11 cellular contexts compared by ENCODE assay signal in the genomic region with DNA sequence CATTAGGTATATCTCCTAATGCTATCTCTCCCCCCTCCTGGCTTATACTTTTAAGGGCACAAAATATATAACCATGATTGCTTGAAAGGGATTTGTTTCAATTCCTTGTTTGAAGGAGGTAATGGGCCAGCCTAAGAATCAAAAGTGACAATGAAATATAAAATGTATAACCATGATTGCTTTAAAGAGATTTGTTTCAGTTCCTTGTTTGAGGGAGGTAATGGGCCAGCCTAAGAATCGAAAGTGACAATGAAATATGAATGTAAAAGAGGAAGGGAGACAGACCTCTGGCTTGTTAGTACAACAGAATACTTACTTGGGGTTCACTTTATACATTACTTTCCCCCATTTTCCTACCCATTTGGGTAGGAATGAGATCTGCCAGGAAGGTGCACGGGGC. TPM values are rescaled to one million over a fixed set of nuclear protein-coding genes. Genes with fewer than 3 reads are reported as not detected.
A peak's percentile ranks its signal among the peaks of the same experiment; 100 is the strongest.
DNase-seq lines count a peak whose midpoint lies in the region; ATAC-seq and TF ChIP-seq lines count a peak whose summit lies in the region.
"Had no signal": no experiment of that assay in that cellular context is flagged by ENCODE, and none has a peak within 500 bp of the region (broad histone marks: within the 10 kb centered on the region; RNA-seq: fewer than 3 reads in every experiment).

No MANE protein-coding gene starts in this region.

- TF ChIP-seq CTCF in spleen (IDR thresholded peaks at IDR 0.05 in 8 of 11, conservative IDR thresholded peaks at IDR 0.05 in 3 of 11) (no peak), right atrium auricular region (IDR thresholded peaks at IDR 0.05) (no peak)

- H3K4me1 ChIP-seq in spleen (peaks cover 0 to 14% (median 8%) of the 10 kb centered on the region in 6 donors), right atrium auricular region (no peaks in the 10 kb centered on the region)

- H3K36me3 ChIP-seq in spleen (no peaks in the 10 kb centered on the region), right atrium auricular region (no peaks in the 10 kb centered on the region)

- ATAC-seq in GM19035 (IDR thresholded peaks at IDR 0.05; ENCODE audit: unreplicated experiment) (peak; percentile 97), HG02642 (IDR thresholded peaks at IDR 0.05; ENCODE audit: poor library complexity, unreplicated experiment) (peak; percentile 88), HG03521 (IDR thresholded peaks at IDR 0.05; ENCODE audit: unreplicated experiment) (peak; percentile 93)

- intact Hi-C loops in spleen (cut with DNase I; ENCODE audit: low total_unique reads): no loop called here

- WGBS in spleen, 5 donors: 39 to 55% (median 45%) methylated on average over 2 of the region's 2 CpGs

- H3K27ac ChIP-seq in spleen (peak overlapping the region in 5 of 8 donors; percentile 8 to 61 (median 30)), right atrium auricular region (no peak overlapping the region)

- DNase-seq in spleen (no peak), NCI-H146 (lab: John Stamatoyannopoulos, UW) (no peak), LoVo (ENCODE audit: low spot score) (no peak), right atrium auricular region (ENCODE audit: low spot score) (no peak), D341Med (ENCODE audit: low spot score) (no peak)
- DNase-seq: NCI-H2227 treated with DMSO at 0.1 percent for 48 hours, occipital lobe, T-helper 9 cell had no signal

- no peaks in the 10 kb centered on the region for H3K27me3 ChIP-seq in spleen (replicated peaks in 1 of 7)
- no peaks in the 10 kb centered on the region for H3K27me3 ChIP-seq in right atrium auricular region

- H3K4me3 ChIP-seq in spleen (no peak overlapping the region), right atrium auricular region (no peak overlapping the region)

- H3K9me3 ChIP-seq in spleen (no peaks in the 10 kb centered on the region), right atrium auricular region (no peaks in the 10 kb centered on the region)

- TF ChIP-seq POLR2A in spleen (IDR thresholded peaks at IDR 0.05): no peak

RNA-seq across cellular contexts. Expression of a gene that starts 55.5 kb away (rescaled TPM):
- total RNA-seq in spleen (1 to 10 TPM in 1 of 7 donors, under 1 TPM in 6; 0.37 to 1.1 (median 0.58) TPM), right atrium auricular region (10 to 100 TPM; 13.5 to 23.6 TPM)
- polyA plus RNA-seq in spleen: under 1 TPM; 0.20 to 0.67 (median 0.53) TPM

Comparison
In these comparisons a context has a peak if more than half of its experiments do, and no peak if none do; other contexts are left out.
1. H3K27ac ChIP-seq: peak in spleen (5 of 8); none in right atrium auricular region (0 of 2).
2. RNA of a gene that starts 55.5 kb away (total RNA-seq): 13.5 to 23.6 TPM in right atrium auricular region; 0.37 to 1.1 TPM in spleen; every median in the first group is over 4 times any median in the second.
3. Peak in every context shown above with its lines, with median percentiles within 50 percentile points of each other: ATAC-seq.